In genomic region chr20:46203510-46203837, GRCh38 we compare ENCODE assay signal across 1 cellular context.
TF ChIP-seq lines count a peak whose summit lies in the region.

No MANE protein-coding gene starts in this region.

TF ChIP-seq in GM23338, 12 proteins besides CTCF, POLR2A, EP300 and RAD21 (continued from another document):
- TF ChIP-seq REST (IDR thresholded peaks at IDR 0.05; ENCODE audit: unreplicated experiment) = no peak
- no peak for TF ChIP-seq NANOG (IDR thresholded peaks at IDR 0.05; ENCODE audit: borderline replicate concordance)
- TF ChIP-seq ZNF331 (CRISPR knock-in tag; IDR thresholded peaks at IDR 0.05; ENCODE audit: low read depth) = no peak
- no peak for TF ChIP-seq POLR2AphosphoS5 (IDR thresholded peaks at IDR 0.05; ENCODE audit: low read depth)
- TF ChIP-seq JUNB (IDR thresholded peaks at IDR 0.05; ENCODE audit: unreplicated experiment) = no peak
- no peak for TF ChIP-seq CREB1 (CRISPR knock-in tag; IDR thresholded peaks at IDR 0.05; ENCODE audit: low read depth)
- TF ChIP-seq ZNF114 (CRISPR knock-in tag; IDR thresholded peaks at IDR 0.05) = no peak
- no peak for TF ChIP-seq EZH2 (IDR thresholded peaks at IDR 0.05; ENCODE audit: low read depth, unreplicated experiment)
